In the genomic region with DNA sequence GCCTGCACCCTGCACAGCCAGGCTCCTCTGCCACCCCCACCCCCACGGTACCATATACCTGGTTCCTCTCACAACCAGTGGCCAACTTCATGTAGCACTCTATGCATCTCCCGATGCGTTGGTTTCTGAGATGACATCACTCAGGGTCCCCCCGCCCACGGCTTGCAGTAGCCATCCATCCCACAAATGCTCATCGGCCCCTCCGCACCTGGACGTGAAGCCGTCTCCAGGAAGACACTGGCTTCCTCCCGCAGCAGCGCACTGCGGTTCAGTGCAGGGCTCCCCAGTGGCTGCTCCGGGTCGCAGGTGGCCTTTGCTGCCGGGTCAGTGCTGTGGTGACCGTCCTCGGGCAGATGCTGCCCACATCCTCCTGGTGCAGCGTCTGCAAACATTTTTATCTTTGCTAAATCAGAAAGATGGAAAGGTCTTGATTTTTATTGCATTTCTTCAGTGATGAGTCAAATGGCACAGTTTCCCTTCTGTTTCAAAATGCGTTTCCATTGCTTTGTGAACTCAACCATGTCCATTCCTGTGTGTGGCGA, we compare ENCODE assay signal across 14 cellular contexts.
"Had no signal": no experiment of that assay in that cellular context is flagged by ENCODE, and none has a peak within 500 bp of the region (broad histone marks: within the 10 kb centered on the region; RNA-seq: fewer than 3 reads in every experiment).

No MANE protein-coding gene starts in this region.

- H3K9me3 ChIP-seq: gastrocnemius medialis, neutrophil, tibial nerve, uterus had no signal

- H3K27me3 Mint-ChIP-seq: activated B cell treated with CpG ODN at 0.5 μM for 24 hours; activated CD4-positive, alpha-beta T cell treated with anti-CD3 and anti-CD28 coated beads, Interleukin-2, amount 10 ng/mL, durations not matched to agents 24 days and 14 days; T-helper 17 cell had no signal

- H3K4me3 ChIP-seq: dorsolateral prefrontal cortex, gastrocnemius medialis, tibial nerve, uterus had no signal

- H3K27ac Mint-ChIP-seq: activated B cell treated with CpG ODN at 0.5 μM for 24 hours; activated CD4-positive, alpha-beta T cell treated with anti-CD3 and anti-CD28 coated beads, Interleukin-2, amount 10 ng/mL, durations not matched to agents 24 days and 14 days; stimulated activated effector memory CD8-positive, alpha-beta T cell treated with anti-CD3 and anti-CD28 coated beads, Interleukin-12 subunit alpha, Interleukin-12 subunit beta, amount 100 ng/mL, for 72 hours; T-helper 17 cell had no signal

- H3K4me1 ChIP-seq: gastrocnemius medialis, uterus had no signal

- H3K4me3 Mint-ChIP-seq: activated B cell treated with CpG ODN at 0.5 μM for 24 hours; activated CD4-positive, alpha-beta T cell treated with anti-CD3 and anti-CD28 coated beads, Interleukin-2, amount 10 ng/mL, durations not matched to agents 24 days and 14 days; stimulated activated effector memory CD8-positive, alpha-beta T cell treated with anti-CD3 and anti-CD28 coated beads, Interleukin-12 subunit alpha, Interleukin-12 subunit beta, amount 100 ng/mL, for 72 hours; T-helper 17 cell had no signal

- ATAC-seq: gastrocnemius medialis; left lobe of liver; stimulated activated effector memory CD8-positive, alpha-beta T cell treated with anti-CD3 and anti-CD28 coated beads, Interleukin-12 subunit alpha, Interleukin-12 subunit beta, amount 100 ng/mL, for 72 hours; T-helper 17 cell had no signal

- H3K9me3 Mint-ChIP-seq: activated B cell treated with CpG ODN at 0.5 μM for 24 hours; activated CD4-positive, alpha-beta T cell treated with anti-CD3 and anti-CD28 coated beads, Interleukin-2, amount 10 ng/mL, durations not matched to agents 24 days and 14 days; stimulated activated effector memory CD8-positive, alpha-beta T cell treated with anti-CD3 and anti-CD28 coated beads, Interleukin-12 subunit alpha, Interleukin-12 subunit beta, amount 100 ng/mL, for 72 hours had no signal

- H3K27ac ChIP-seq: gastrocnemius medialis, neutrophil, tibial nerve, uterus had no signal

- H3K36me3 ChIP-seq: uterus had no signal

- H3K27me3 ChIP-seq: dorsolateral prefrontal cortex, gastrocnemius medialis, neutrophil, tibial nerve, uterus had no signal

- DNase-seq: activated B cell treated with CpG ODN at 0.5 μM for 24 hours; activated CD4-positive, alpha-beta T cell treated with anti-CD3 and anti-CD28 coated beads, Interleukin-2, amount 10 ng/mL, durations not matched to agents 24 days and 14 days; activated naive CD4-positive, alpha-beta T cell treated with anti-CD3 and anti-CD28 coated beads, Interleukin-2, amount 50 U/mL, for 16 hours; activated T-cell treated with anti-CD3 and anti-CD28 coated beads, Interleukin-2, amount 50 U/mL, for 1 hour; dorsolateral prefrontal cortex; erythroblast; gastrocnemius medialis; midbrain; T-helper 17 cell; uterus had no signal

- H3K4me1 Mint-ChIP-seq: activated CD4-positive, alpha-beta T cell treated with anti-CD3 and anti-CD28 coated beads, Interleukin-2, amount 10 ng/mL, durations not matched to agents 24 days and 14 days; stimulated activated effector memory CD8-positive, alpha-beta T cell treated with anti-CD3 and anti-CD28 coated beads, Interleukin-12 subunit alpha, Interleukin-12 subunit beta, amount 100 ng/mL, for 72 hours had no signal
